In the genomic region with DNA sequence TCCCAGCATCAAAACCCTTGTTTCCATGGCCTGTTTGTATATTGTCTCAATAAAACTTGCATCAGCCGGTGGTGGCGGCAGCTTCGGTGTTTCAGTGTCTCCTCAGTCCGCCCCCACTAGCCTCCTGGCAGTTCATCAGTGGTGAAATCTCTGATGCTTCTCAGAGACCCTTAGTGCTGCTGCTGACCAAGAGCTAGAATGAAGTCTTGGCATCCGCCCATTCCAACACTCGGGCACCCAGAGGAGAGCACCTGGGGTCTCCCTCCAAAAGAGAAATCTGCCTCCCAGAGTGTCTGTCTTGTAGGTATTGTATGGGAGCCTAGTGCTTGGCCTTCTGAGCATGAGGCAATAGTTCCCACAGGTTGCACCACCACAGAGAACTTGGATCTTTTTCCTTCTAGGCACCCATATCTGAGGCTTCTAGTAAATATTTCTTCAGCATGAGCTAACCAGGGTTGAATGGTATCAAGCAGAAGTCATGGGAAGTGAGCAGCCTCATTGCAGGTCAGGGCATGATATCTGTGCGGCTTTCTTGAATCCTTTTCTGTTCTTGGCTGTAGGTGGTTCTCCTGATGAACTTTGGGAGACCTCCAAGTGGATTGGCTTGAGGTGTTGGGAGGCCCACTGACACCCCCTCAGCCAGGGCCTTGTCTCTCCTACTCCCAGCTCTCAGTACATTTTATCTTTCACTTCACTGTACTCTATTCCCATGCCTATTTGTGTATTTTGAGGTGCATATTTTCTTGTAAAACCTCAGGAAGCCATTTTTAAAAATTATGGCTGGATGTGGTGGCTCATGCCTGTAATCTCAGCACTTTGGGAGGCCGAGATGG, we compare ENCODE assay signal across 1 cellular context.
TF ChIP-seq lines count a peak whose summit lies in the region.

No MANE protein-coding gene starts in this region.

TF ChIP-seq in HepG2, 621 proteins besides CTCF, POLR2A, EP300 and RAD21 (continued from another document and continues in another):
- TF ChIP-seq, protein P1, sequence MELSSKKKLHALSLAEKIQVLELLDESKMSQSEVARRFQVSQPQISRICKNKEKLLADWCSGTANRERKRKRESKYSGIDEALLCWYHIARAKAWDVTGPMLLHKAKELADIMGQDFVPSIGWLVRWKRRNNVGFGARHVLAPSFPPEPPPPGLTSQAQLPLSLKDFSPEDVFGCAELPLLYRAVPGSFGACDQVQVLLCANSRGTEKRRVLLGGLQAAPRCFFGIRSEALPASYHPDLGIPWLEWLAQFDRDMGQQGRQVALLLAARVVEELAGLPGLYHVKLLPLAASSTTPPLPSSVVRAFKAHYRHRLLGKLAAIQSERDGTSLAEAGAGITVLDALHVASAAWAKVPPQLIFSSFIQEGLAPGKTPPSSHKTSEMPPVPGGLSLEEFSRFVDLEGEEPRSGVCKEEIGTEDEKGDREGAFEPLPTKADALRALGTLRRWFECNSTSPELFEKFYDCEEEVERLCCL (CRISPR knock-in tag; IDR thresholded peaks at IDR 0.05; ENCODE audit: borderline replicate concordance) = no peak
- TF ChIP-seq, protein P2, sequence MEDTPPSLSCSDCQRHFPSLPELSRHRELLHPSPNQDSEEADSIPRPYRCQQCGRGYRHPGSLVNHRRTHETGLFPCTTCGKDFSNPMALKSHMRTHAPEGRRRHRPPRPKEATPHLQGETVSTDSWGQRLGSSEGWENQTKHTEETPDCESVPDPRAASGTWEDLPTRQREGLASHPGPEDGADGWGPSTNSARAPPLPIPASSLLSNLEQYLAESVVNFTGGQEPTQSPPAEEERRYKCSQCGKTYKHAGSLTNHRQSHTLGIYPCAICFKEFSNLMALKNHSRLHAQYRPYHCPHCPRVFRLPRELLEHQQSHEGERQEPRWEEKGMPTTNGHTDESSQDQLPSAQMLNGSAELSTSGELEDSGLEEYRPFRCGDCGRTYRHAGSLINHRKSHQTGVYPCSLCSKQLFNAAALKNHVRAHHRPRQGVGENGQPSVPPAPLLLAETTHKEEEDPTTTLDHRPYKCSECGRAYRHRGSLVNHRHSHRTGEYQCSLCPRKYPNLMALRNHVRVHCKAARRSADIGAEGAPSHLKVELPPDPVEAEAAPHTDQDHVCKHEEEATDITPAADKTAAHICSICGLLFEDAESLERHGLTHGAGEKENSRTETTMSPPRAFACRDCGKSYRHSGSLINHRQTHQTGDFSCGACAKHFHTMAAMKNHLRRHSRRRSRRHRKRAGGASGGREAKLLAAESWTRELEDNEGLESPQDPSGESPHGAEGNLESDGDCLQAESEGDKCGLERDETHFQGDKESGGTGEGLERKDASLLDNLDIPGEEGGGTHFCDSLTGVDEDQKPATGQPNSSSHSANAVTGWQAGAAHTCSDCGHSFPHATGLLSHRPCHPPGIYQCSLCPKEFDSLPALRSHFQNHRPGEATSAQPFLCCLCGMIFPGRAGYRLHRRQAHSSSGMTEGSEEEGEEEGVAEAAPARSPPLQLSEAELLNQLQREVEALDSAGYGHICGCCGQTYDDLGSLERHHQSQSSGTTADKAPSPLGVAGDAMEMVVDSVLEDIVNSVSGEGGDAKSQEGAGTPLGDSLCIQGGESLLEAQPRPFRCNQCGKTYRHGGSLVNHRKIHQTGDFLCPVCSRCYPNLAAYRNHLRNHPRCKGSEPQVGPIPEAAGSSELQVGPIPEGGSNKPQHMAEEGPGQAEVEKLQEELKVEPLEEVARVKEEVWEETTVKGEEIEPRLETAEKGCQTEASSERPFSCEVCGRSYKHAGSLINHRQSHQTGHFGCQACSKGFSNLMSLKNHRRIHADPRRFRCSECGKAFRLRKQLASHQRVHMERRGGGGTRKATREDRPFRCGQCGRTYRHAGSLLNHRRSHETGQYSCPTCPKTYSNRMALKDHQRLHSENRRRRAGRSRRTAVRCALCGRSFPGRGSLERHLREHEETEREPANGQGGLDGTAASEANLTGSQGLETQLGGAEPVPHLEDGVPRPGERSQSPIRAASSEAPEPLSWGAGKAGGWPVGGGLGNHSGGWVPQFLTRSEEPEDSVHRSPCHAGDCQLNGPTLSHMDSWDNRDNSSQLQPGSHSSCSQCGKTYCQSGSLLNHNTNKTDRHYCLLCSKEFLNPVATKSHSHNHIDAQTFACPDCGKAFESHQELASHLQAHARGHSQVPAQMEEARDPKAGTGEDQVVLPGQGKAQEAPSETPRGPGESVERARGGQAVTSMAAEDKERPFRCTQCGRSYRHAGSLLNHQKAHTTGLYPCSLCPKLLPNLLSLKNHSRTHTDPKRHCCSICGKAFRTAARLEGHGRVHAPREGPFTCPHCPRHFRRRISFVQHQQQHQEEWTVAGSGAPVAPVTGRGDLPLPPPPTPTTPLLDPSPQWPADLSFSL (CRISPR knock-in tag; IDR thresholded peaks at IDR 0.05) = no peak
- TF ChIP-seq SALL2 (CRISPR knock-in tag; IDR thresholded peaks at IDR 0.05) (0 out of 2 replicates have a peak, but pooled peaks have one; percentile 42), ZNF30 (CRISPR knock-in tag; IDR thresholded peaks at IDR 0.05) (no peak), RFXAP (CRISPR knock-in tag; IDR thresholded peaks at IDR 0.05; ENCODE audit: borderline replicate concordance) (no peak), NFIB (CRISPR knock-in tag; IDR thresholded peaks at IDR 0.05; ENCODE audit: borderline replicate concordance) (no peak), ZNF563 (CRISPR knock-in tag; IDR thresholded peaks at IDR 0.05) (no peak), JDP2 (CRISPR knock-in tag; IDR thresholded peaks at IDR 0.05; ENCODE audit: borderline replicate concordance) (no peak), YEATS4 (CRISPR knock-in tag; IDR thresholded peaks at IDR 0.05; ENCODE audit: borderline replicate concordance) (0 out of 2 replicates have a peak, but pooled peaks have one; percentile 18), FOSL2 (CRISPR knock-in tag; IDR thresholded peaks at IDR 0.05) (no peak), ARNTL (CRISPR knock-in tag; IDR thresholded peaks at IDR 0.05) (no peak), TRIM24 (CRISPR knock-in tag; IDR thresholded peaks at IDR 0.05) (no peak), JUND (CRISPR knock-in tag; IDR thresholded peaks at IDR 0.05) (no peak), ZNF782 (CRISPR knock-in tag; IDR thresholded peaks at IDR 0.05; ENCODE audit: borderline replicate concordance) (no peak), GATAD1 (CRISPR knock-in tag; IDR thresholded peaks at IDR 0.05) (0 out of 2 replicates have a peak, but pooled peaks have one; percentile 9), NR2C2 (CRISPR knock-in tag; IDR thresholded peaks at IDR 0.05; ENCODE audit: borderline replicate concordance) (no peak), ZNF780A (CRISPR knock-in tag; IDR thresholded peaks at IDR 0.05) (no peak), ZNF629 (CRISPR knock-in tag; conservative IDR thresholded peaks at IDR 0.05) (no peak), MYC (CRISPR knock-in tag; IDR thresholded peaks at IDR 0.05; ENCODE audit: borderline replicate concordance) (no peak), ZC3H13 (CRISPR knock-in tag; IDR thresholded peaks at IDR 0.05) (peak; percentile 12; the same call in 1 of the 2 replicates), RBM39 (IDR thresholded peaks at IDR 0.05; ENCODE audit: low read depth, low read length, poor library complexity, severe bottlenecking) (no peak), TOE1 (CRISPR knock-in tag; IDR thresholded peaks at IDR 0.05) (no peak), PHF21A (CRISPR knock-in tag; IDR thresholded peaks at IDR 0.05) (0 out of 2 replicates have a peak, but pooled peaks have one; percentile 12), MTA1 (CRISPR knock-in tag; IDR thresholded peaks at IDR 0.05; ENCODE audit: borderline replicate concordance) (no peak), MAZ (IDR thresholded peaks at IDR 0.05; ENCODE audit: borderline replicate concordance, low read depth, low read length) (no peak), MAZ (CRISPR knock-in tag; IDR thresholded peaks at IDR 0.05; ENCODE audit: low read depth) (no peak), PPARG (CRISPR knock-in tag; conservative IDR thresholded peaks at IDR 0.05) (no peak), ZNF644 (CRISPR knock-in tag; IDR thresholded peaks at IDR 0.05; ENCODE audit: low read depth) (peak; percentile 16; the same call in 1 of the 2 replicates), KLF16 (CRISPR knock-in tag; IDR thresholded peaks at IDR 0.05) (peak in 1 of 2 experiments; percentile 58; a peak in 1 of 4 replicates), HOXD1 (CRISPR knock-in tag; IDR thresholded peaks at IDR 0.05) (no peak), ZNF451 (CRISPR knock-in tag; IDR thresholded peaks at IDR 0.05) (no peak), FOXC1 (CRISPR knock-in tag; IDR thresholded peaks at IDR 0.05; ENCODE audit: borderline replicate concordance) (no peak), ZSCAN29 (CRISPR knock-in tag; conservative IDR thresholded peaks at IDR 0.05) (no peak), MATR3 (CRISPR knock-in tag; IDR thresholded peaks at IDR 0.05) (no peak), SP140L (CRISPR knock-in tag; IDR thresholded peaks at IDR 0.05; ENCODE audit: borderline replicate concordance) (no peak), ASH2L (IDR thresholded peaks at IDR 0.05; ENCODE audit: insufficient read length, low read depth, low read length) (no peak), ZNF772 (CRISPR knock-in tag; IDR thresholded peaks at IDR 0.05) (no peak)
- TF ChIP-seq, protein P3, sequence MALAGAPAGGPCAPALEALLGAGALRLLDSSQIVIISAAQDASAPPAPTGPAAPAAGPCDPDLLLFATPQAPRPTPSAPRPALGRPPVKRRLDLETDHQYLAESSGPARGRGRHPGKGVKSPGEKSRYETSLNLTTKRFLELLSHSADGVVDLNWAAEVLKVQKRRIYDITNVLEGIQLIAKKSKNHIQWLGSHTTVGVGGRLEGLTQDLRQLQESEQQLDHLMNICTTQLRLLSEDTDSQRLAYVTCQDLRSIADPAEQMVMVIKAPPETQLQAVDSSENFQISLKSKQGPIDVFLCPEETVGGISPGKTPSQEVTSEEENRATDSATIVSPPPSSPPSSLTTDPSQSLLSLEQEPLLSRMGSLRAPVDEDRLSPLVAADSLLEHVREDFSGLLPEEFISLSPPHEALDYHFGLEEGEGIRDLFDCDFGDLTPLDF (CRISPR knock-in tag; IDR thresholded peaks at IDR 0.05) = no peak
- TF ChIP-seq, protein P4, sequence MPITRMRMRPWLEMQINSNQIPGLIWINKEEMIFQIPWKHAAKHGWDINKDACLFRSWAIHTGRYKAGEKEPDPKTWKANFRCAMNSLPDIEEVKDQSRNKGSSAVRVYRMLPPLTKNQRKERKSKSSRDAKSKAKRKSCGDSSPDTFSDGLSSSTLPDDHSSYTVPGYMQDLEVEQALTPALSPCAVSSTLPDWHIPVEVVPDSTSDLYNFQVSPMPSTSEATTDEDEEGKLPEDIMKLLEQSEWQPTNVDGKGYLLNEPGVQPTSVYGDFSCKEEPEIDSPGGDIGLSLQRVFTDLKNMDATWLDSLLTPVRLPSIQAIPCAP (CRISPR knock-in tag; IDR thresholded peaks at IDR 0.05; ENCODE audit: low read depth) = no peak
- TF ChIP-seq, protein P5, sequence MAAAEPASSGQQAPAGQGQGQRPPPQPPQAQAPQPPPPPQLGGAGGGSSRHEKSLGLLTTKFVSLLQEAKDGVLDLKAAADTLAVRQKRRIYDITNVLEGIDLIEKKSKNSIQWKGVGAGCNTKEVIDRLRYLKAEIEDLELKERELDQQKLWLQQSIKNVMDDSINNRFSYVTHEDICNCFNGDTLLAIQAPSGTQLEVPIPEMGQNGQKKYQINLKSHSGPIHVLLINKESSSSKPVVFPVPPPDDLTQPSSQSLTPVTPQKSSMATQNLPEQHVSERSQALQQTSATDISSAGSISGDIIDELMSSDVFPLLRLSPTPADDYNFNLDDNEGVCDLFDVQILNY (CRISPR knock-in tag; conservative IDR thresholded peaks at IDR 0.05) = no peak
- TF ChIP-seq, protein P6, sequence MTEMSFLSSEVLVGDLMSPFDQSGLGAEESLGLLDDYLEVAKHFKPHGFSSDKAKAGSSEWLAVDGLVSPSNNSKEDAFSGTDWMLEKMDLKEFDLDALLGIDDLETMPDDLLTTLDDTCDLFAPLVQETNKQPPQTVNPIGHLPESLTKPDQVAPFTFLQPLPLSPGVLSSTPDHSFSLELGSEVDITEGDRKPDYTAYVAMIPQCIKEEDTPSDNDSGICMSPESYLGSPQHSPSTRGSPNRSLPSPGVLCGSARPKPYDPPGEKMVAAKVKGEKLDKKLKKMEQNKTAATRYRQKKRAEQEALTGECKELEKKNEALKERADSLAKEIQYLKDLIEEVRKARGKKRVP (CRISPR knock-in tag; IDR thresholded peaks at IDR 0.05) = peak; percentile 44 to 99; a peak in 3 of 4 replicates
- TF ChIP-seq, protein P7, sequence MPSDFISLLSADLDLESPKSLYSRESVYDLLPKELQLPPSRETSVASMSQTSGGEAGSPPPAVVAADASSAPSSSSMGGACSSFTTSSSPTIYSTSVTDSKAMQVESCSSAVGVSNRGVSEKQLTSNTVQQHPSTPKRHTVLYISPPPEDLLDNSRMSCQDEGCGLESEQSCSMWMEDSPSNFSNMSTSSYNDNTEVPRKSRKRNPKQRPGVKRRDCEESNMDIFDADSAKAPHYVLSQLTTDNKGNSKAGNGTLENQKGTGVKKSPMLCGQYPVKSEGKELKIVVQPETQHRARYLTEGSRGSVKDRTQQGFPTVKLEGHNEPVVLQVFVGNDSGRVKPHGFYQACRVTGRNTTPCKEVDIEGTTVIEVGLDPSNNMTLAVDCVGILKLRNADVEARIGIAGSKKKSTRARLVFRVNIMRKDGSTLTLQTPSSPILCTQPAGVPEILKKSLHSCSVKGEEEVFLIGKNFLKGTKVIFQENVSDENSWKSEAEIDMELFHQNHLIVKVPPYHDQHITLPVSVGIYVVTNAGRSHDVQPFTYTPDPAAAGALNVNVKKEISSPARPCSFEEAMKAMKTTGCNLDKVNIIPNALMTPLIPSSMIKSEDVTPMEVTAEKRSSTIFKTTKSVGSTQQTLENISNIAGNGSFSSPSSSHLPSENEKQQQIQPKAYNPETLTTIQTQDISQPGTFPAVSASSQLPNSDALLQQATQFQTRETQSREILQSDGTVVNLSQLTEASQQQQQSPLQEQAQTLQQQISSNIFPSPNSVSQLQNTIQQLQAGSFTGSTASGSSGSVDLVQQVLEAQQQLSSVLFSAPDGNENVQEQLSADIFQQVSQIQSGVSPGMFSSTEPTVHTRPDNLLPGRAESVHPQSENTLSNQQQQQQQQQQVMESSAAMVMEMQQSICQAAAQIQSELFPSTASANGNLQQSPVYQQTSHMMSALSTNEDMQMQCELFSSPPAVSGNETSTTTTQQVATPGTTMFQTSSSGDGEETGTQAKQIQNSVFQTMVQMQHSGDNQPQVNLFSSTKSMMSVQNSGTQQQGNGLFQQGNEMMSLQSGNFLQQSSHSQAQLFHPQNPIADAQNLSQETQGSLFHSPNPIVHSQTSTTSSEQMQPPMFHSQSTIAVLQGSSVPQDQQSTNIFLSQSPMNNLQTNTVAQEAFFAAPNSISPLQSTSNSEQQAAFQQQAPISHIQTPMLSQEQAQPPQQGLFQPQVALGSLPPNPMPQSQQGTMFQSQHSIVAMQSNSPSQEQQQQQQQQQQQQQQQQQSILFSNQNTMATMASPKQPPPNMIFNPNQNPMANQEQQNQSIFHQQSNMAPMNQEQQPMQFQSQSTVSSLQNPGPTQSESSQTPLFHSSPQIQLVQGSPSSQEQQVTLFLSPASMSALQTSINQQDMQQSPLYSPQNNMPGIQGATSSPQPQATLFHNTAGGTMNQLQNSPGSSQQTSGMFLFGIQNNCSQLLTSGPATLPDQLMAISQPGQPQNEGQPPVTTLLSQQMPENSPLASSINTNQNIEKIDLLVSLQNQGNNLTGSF (CRISPR knock-in tag; IDR thresholded peaks at IDR 0.05) = no peak
- TF ChIP-seq, protein P8, sequence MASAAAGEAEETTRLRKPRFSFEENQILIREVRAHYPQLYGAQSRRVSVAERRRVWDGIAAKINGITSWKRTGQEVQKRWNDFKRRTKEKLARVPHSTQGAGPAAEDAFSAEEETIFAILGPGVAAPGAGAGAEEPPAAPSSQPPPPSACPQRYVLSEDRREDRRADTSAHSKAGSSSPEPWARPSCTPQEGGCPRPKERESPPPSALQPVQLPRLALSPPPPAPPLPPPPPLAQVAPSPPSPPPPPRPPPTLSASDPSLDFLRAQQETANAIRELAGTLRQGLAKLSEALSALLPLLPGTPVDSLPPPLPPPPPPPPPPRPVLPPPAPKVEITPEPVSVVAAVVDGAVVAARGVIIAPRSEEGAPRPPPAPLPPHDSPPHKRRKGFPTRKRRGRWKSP (CRISPR knock-in tag; IDR thresholded peaks at IDR 0.05) = no peak
